1 cellular context compared by ENCODE assay signal in the genomic region with DNA sequence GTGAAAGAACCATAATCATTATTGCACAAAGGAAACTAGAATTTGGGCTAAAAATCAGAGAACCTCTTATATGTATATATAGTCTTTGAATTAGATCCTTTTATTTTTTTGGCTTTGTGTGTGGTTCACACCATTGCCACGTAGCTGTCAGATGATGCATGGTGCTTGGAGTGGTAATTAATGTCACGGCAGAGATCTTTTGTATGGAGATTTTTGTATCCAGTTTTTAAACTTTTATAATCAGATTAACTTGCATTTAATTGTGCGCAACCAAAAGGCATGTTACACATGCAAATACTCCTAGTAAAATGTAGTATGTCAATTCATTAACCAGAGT.
TF ChIP-seq lines count a peak whose summit lies in the region.

No MANE protein-coding gene starts in this region.

TF ChIP-seq in GM23338, 12 proteins besides CTCF, POLR2A, EP300 and RAD21 (continued from another document):
- TF ChIP-seq ZNF462 (CRISPR knock-in tag; IDR thresholded peaks at IDR 0.05) (no peak), CREB1 (CRISPR knock-in tag; IDR thresholded peaks at IDR 0.05; ENCODE audit: low read depth) (no peak), ZNF331 (CRISPR knock-in tag; IDR thresholded peaks at IDR 0.05; ENCODE audit: low read depth) (no peak), ETS1 (IDR thresholded peaks at IDR 0.05) (no peak), ZNF114 (CRISPR knock-in tag; IDR thresholded peaks at IDR 0.05) (no peak), EZH2phosphoT487 (IDR thresholded peaks at IDR 0.05; ENCODE audit: unreplicated experiment) (no peak)
TF ChIP-seq in GM23338: peak in this region for 0.
